8 cellular contexts compared by ENCODE assay signal in the genomic region with DNA sequence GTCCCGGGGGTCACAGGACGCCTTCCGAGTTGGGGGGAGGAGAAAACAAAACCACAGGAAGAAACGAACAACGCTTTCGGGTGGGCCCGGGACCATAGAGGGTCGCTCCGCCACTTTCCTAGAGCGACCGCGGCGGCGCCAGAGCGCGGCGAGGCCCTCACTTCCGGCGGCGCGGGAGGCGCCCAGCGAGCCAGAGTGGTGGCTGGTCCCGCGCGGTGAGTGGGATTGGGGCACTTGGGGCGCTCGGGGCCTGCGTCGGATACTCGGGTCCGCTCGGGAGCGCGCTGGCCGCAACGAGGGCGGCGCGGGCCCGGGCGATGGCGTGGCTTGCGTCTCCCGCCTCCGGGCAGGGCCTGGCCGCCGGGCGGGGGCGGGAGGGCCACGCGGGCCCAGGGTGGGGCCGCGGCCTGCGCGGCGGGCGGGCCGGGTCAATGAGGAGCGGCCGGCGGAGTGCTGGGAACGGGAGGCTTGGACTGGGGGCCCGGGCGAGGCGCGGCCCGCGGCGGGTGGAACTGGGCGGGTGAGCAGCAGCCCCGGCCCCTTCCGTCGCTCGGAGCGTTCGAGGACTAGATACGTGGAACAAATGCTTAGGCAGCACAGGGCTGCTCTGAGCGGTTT. TPM values are rescaled to one million over a fixed set of nuclear protein-coding genes. Genes with fewer than 3 reads are reported as not detected.
A peak's percentile ranks its signal among the peaks of the same experiment; 100 is the strongest.
DNase-seq lines count a peak whose midpoint lies in the region; ATAC-seq, FAIRE-seq and TF ChIP-seq lines count a peak whose summit lies in the region.

Gene ZNF22, plus strand, starts transcription at position 160 of the 618 bp plus-strand sequence. CDS start 2,446 bp downstream, outside the sequence.

- peaks cover 26% of the 10 kb centered on the region for H3K9me3 Mint-ChIP-seq in activated naive CD4-positive, alpha-beta T cell treated with anti-CD3 and anti-CD28 coated beads, Interleukin-2, amount 10 ng/mL, durations not matched to agents 7 days and 5 days
- peaks cover 6% of the 10 kb centered on the region for H3K9me3 Mint-ChIP-seq in glutamatergic neuron (ENCODE audit: unreplicated experiment)

- H3K27me3 ChIP-seq in HL-60 (ENCODE audit: insufficient read depth, poor library complexity, severe bottlenecking) (no peaks in the 10 kb centered on the region), pancreas (no peaks in the 10 kb centered on the region), transverse colon (no peaks in the 10 kb centered on the region)

- H3K4me3 ChIP-seq in HL-60 (replicated peaks; ENCODE audit: insufficient read depth, low read length), result peak within 1 kb of the TSS; percentile 46
- H3K4me3 ChIP-seq in pancreas, result peak within 1 kb of the TSS; percentile 47 to 68 (median 60)
- peak within 1 kb of the TSS; percentile 29 to 63 (median 56) for H3K4me3 ChIP-seq in transverse colon

- 1 to 2% methylated on average over 48 to 79 of the region's 79 CpGs for WGBS in pancreas, 2 donors
- WGBS in transverse colon (ENCODE audit: low coverage in 1 of 2), 2 donors, result 0% methylated on average over 38 of the region's 79 CpGs; no CpG with 5 or more reads in 1 of the 2 donors

- DNase-seq in D721Med (ENCODE audit: insufficient read length, low spot score) (peak; percentile 62), HL-60 (ENCODE audit: low read depth in 1 of 2, low spot score in 1 of 2) (peak in 1 of 2 experiments; percentile 45), SK-N-DZ (ENCODE audit: low spot score) (peak; percentile 78), glutamatergic neuron (peak; percentile 89), pancreas (peak; percentile 54 to 87 (median 66)), transverse colon (peak; percentile 74)
- DNase-seq in activated naive CD4-positive, alpha-beta T cell treated with anti-CD3 and anti-CD28 coated beads, Interleukin-2, amount 10 ng/mL, durations not matched to agents 7 days and 5 days, result peak; percentile 74

- peaks cover 22% of the 10 kb centered on the region for H3K27me3 Mint-ChIP-seq in activated naive CD4-positive, alpha-beta T cell treated with anti-CD3 and anti-CD28 coated beads, Interleukin-2, amount 10 ng/mL, durations not matched to agents 7 days and 5 days
- peaks cover 13% of the 10 kb centered on the region for H3K27me3 Mint-ChIP-seq in glutamatergic neuron (ENCODE audit: unreplicated experiment)

- ATAC-seq in GM19467 (IDR thresholded peaks at IDR 0.05; ENCODE audit: unreplicated experiment) (peak; percentile 70), pancreas (peak; percentile 54 to 68 (median 60))

- H3K4me1 Mint-ChIP-seq in activated naive CD4-positive, alpha-beta T cell treated with anti-CD3 and anti-CD28 coated beads, Interleukin-2, amount 10 ng/mL, durations not matched to agents 7 days and 5 days, result peaks cover 45% of the 10 kb centered on the region
- H3K4me1 Mint-ChIP-seq in glutamatergic neuron (ENCODE audit: low read depth, unreplicated experiment), result peaks cover 19% of the 10 kb centered on the region

- H3K4me1 ChIP-seq in pancreas (peaks cover 24 to 45% (median 38%) of the 10 kb centered on the region in 3 donors), transverse colon (peaks cover 18 to 55% (median 27%) of the 10 kb centered on the region in 4 donors)

- H3K9me3 ChIP-seq in pancreas (no peaks in the 10 kb centered on the region), transverse colon (no peaks in the 10 kb centered on the region)

- intact Hi-C loops in pancreas (cut with DNase I), result no loop called here
- intact Hi-C loops in transverse colon (cut with DNase I; ENCODE audit: low total_unique reads), result no loop called here

- peaks cover 43% of the 10 kb centered on the region for H3K36me3 Mint-ChIP-seq in activated naive CD4-positive, alpha-beta T cell treated with anti-CD3 and anti-CD28 coated beads, Interleukin-2, amount 10 ng/mL, durations not matched to agents 7 days and 5 days
- H3K36me3 Mint-ChIP-seq in glutamatergic neuron (ENCODE audit: unreplicated experiment), result peaks cover 25% of the 10 kb centered on the region

- CTCF ChIA-PET in activated naive CD4-positive, alpha-beta T cell treated with anti-CD3 and anti-CD28 coated beads, Interleukin-2, amount 10 ng/mL, durations not matched to agents 7 days and 5 days (lab: Charles Lee), result interaction anchor here (0.9 to 1.7 kb wide), 4 partner anchors 22 to 68 kb away, joined by 3 to 4 read pairs (median 3); partner anchors contain the start of gene DEPP1

- TF ChIP-seq CTCF in D721Med (IDR thresholded peaks at IDR 0.05; ENCODE audit: insufficient read depth, missing control alignments) (no peak), HL-60 (IDR thresholded peaks at IDR 0.05; ENCODE audit: insufficient read depth, low read length) (no peak), glutamatergic neuron (IDR thresholded peaks at IDR 0.05; ENCODE audit: partially characterized antibody, unreplicated experiment) (no peak), pancreas (IDR thresholded peaks at IDR 0.05) (no peak), transverse colon (IDR thresholded peaks at IDR 0.05) (peak in 4 of 5 experiments; percentile 7 to 29 (median 24))

- TF ChIP-seq POLR2A in transverse colon (IDR thresholded peaks at IDR 0.05), result peak; percentile 35

- TF ChIP-seq EP300 in transverse colon (IDR thresholded peaks at IDR 0.05; ENCODE audit: low read depth), result no peak

- peak within 1 kb of the TSS; percentile 59 for H3K27ac ChIP-seq in HL-60 (replicated peaks)
- H3K27ac ChIP-seq in pancreas, result peak within 1 kb of the TSS; percentile 87 to 96 (median 95)
- H3K27ac ChIP-seq in transverse colon, result peak within 1 kb of the TSS; percentile 90 to 95 (median 94)

- H3K27ac Mint-ChIP-seq in activated naive CD4-positive, alpha-beta T cell treated with anti-CD3 and anti-CD28 coated beads, Interleukin-2, amount 10 ng/mL, durations not matched to agents 7 days and 5 days, result peak within 1 kb of the TSS; percentile 88
- peak within 1 kb of the TSS; percentile 100 for H3K27ac Mint-ChIP-seq in glutamatergic neuron (ENCODE audit: unreplicated experiment)

- in situ Hi-C loops in transverse colon (cut with MboI; ENCODE audit: low pct_ligation_motif_present in 1 of 4, low pct_unique_long_range_greater_than_20kb in 1 of 4, low sequenced_read_pairs in 3 of 4), result no loop called here

- peak within 1 kb of the TSS; percentile 88 for H3K4me3 Mint-ChIP-seq in activated naive CD4-positive, alpha-beta T cell treated with anti-CD3 and anti-CD28 coated beads, Interleukin-2, amount 10 ng/mL, durations not matched to agents 7 days and 5 days
- peak within 1 kb of the TSS; percentile 96 for H3K4me3 Mint-ChIP-seq in glutamatergic neuron (ENCODE audit: unreplicated experiment)

- FAIRE-seq in D721Med (lab: Jason Lieb, UNC), result no peak
- no peak for FAIRE-seq in pancreas (lab: Jason Lieb, UNC)

- H3K36me3 ChIP-seq in pancreas, result peaks cover 0 to 10% (median 0%) of the 10 kb centered on the region in 3 donors
- H3K36me3 ChIP-seq in transverse colon, result peaks cover 0 to 10% (median 4%) of the 10 kb centered on the region in 4 donors

RNA-seq across cellular contexts. Expression of gene ZNF22, which starts in this region (rescaled TPM):
- polyA plus RNA-seq in SK-N-DZ (2014; cell fraction: cytosol; rRNA removed), result 47.8 and 50.2 TPM in 2 replicates
- 31.7 and 41.0 TPM in 2 replicates for polyA plus RNA-seq in SK-N-DZ (2014; cell fraction: nucleus; rRNA removed)
- total RNA-seq in glutamatergic neuron (ENCODE audit: unreplicated experiment), result 40.2 TPM
- 10 to 100 TPM; 12.9 to 21.8 (median 20.0) TPM for total RNA-seq in pancreas
- 10 to 100 TPM; 12.6 to 18.9 TPM for polyA plus RNA-seq in pancreas
- total RNA-seq in transverse colon, result 10 to 100 TPM in 1 of 4 donors, 1 to 10 TPM in 3; 4.6 to 14.3 (median 9.5) TPM

Comparison
In these comparisons a context has a peak if more than half of its experiments do, and no peak if none do; other contexts are left out.
1. CTCF ChIP-seq: peak in transverse colon (4 of 5); none in D721Med (single experiment), HL-60 (single experiment), glutamatergic neuron (single experiment) and pancreas (0 of 4).
2. Peak in every context shown above with its lines, with median percentiles within 50 percentile points of each other: H3K27ac ChIP-seq and H3K4me3 ChIP-seq.